1 cellular context compared by ENCODE assay signal in the genomic region with DNA sequence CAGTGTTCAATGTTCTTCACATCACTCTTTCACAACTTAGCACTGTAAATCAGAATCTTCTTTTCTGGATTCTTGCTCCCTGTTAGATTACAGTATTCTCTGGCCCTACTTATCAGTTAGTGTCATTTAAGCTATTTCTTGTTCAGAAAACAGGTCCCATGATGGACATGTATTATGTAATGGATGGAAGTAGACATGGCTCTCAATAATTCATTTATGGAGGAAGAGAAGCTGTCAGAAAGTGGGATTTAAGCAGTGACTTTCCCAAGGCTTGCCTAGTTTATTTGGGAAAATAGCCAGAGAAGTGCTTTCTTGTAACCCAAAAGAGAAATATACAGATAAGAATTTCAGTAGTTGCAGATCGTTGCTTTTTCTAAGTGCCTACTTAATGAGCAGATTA.
TF ChIP-seq lines count a peak whose summit lies in the region.

No MANE protein-coding gene starts in this region.

TF ChIP-seq in GM23338, 12 proteins besides CTCF, POLR2A, EP300 and RAD21 (continued from another document):
- TF ChIP-seq, protein P1, sequence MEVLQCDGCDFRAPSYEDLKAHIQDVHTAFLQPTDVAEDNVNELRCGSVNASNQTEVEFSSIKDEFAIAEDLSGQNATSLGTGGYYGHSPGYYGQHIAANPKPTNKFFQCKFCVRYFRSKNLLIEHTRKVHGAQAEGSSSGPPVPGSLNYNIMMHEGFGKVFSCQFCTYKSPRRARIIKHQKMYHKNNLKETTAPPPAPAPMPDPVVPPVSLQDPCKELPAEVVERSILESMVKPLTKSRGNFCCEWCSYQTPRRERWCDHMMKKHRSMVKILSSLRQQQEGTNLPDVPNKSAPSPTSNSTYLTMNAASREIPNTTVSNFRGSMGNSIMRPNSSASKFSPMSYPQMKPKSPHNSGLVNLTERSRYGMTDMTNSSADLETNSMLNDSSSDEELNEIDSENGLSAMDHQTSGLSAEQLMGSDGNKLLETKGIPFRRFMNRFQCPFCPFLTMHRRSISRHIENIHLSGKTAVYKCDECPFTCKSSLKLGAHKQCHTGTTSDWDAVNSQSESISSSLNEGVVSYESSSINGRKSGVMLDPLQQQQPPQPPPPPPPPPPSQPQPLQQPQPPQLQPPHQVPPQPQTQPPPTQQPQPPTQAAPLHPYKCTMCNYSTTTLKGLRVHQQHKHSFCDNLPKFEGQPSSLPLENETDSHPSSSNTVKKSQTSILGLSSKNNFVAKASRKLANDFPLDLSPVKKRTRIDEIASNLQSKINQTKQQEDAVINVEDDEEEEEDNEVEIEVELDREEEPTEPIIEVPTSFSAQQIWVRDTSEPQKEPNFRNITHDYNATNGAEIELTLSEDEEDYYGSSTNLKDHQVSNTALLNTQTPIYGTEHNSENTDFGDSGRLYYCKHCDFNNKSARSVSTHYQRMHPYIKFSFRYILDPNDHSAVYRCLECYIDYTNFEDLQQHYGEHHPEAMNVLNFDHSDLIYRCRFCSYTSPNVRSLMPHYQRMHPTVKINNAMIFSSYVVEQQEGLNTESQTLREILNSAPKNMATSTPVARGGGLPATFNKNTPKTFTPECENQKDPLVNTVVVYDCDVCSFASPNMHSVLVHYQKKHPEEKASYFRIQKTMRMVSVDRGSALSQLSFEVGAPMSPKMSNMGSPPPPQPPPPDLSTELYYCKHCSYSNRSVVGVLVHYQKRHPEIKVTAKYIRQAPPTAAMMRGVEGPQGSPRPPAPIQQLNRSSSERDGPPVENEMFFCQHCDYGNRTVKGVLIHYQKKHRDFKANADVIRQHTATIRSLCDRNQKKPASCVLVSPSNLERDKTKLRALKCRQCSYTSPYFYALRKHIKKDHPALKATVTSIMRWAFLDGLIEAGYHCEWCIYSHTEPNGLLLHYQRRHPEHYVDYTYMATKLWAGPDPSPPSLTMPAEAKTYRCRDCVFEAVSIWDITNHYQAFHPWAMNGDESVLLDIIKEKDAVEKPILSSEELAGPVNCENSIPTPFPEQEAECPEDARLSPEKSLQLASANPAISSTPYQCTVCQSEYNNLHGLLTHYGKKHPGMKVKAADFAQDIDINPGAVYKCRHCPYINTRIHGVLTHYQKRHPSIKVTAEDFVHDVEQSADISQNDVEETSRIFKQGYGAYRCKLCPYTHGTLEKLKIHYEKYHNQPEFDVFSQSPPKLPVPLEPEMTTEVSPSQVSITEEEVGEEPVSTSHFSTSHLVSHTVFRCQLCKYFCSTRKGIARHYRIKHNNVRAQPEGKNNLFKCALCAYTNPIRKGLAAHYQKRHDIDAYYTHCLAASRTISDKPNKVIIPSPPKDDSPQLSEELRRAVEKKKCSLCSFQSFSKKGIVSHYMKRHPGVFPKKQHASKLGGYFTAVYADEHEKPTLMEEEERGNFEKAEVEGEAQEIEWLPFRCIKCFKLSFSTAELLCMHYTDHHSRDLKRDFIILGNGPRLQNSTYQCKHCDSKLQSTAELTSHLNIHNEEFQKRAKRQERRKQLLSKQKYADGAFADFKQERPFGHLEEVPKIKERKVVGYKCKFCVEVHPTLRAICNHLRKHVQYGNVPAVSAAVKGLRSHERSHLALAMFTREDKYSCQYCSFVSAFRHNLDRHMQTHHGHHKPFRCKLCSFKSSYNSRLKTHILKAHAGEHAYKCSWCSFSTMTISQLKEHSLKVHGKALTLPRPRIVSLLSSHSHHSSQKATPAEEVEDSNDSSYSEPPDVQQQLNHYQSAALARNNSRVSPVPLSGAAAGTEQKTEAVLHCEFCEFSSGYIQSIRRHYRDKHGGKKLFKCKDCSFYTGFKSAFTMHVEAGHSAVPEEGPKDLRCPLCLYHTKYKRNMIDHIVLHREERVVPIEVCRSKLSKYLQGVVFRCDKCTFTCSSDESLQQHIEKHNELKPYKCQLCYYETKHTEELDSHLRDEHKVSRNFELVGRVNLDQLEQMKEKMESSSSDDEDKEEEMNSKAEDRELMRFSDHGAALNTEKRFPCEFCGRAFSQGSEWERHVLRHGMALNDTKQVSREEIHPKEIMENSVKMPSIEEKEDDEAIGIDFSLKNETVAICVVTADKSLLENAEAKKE (CRISPR knock-in tag; IDR thresholded peaks at IDR 0.05): no peak
- no peak for TF ChIP-seq NANOG (IDR thresholded peaks at IDR 0.05; ENCODE audit: borderline replicate concordance)
- no peak for TF ChIP-seq EZH2phosphoT487 (IDR thresholded peaks at IDR 0.05; ENCODE audit: unreplicated experiment)
- no peak for TF ChIP-seq JUNB (IDR thresholded peaks at IDR 0.05; ENCODE audit: unreplicated experiment)
